29 cellular contexts compared by ENCODE assay signal in genomic region chr2:10471956-10472355, GRCh38. TPM values are rescaled to one million over a fixed set of nuclear protein-coding genes. Genes with fewer than 3 reads are reported as not detected.
DNase-seq lines count a peak whose midpoint lies in the region; ATAC-seq, FAIRE-seq and TF ChIP-seq lines count a peak whose summit lies in the region.
"Had no signal": no experiment of that assay in that cellular context is flagged by ENCODE, and none has a peak within 500 bp of the region (broad histone marks: within the 10 kb centered on the region; RNA-seq: fewer than 3 reads in every experiment).

No MANE protein-coding gene starts in this region.

- H3K27ac Mint-ChIP-seq in GM23338: no peak overlapping the region
- H3K27ac Mint-ChIP-seq: activated CD4-positive, alpha-beta T cell treated with anti-CD3 and anti-CD28 coated beads, Interleukin-2, amount 10 ng/mL, durations not matched to agents 24 days and 14 days; stimulated activated naive CD8-positive, alpha-beta T cell treated with anti-CD3 and anti-CD28 coated beads, Interleukin-15, Interleukin-2, amounts not matched to agents 100 ng/mL and 50 ng/mL, for 24 hours; T-helper 2 cell treated with Interferon-gamma antibody and Interleukin-4, amounts not matched to agents 5 μg/mL and 100 μg/mL, for 36 hours had no signal

- ATAC-seq in A549 (peak; percentile 72 to 75), GM23338 (peak; percentile 46), GM21786 (IDR thresholded peaks at IDR 0.05; ENCODE audit: unreplicated experiment) (no peak), gastroesophageal sphincter (no peak), left cardiac atrium (no peak)
- ATAC-seq: left lobe of liver, psoas muscle had no signal

- H3K9me3 Mint-ChIP-seq in GM23338: no peaks in the 10 kb centered on the region
- H3K9me3 Mint-ChIP-seq: activated CD4-positive, alpha-beta T cell treated with anti-CD3 and anti-CD28 coated beads, Interleukin-2, amount 10 ng/mL, durations not matched to agents 24 days and 14 days; central memory CD8-positive, alpha-beta T cell; stimulated activated naive CD8-positive, alpha-beta T cell treated with anti-CD3 and anti-CD28 coated beads, Interleukin-15, Interleukin-2, amounts not matched to agents 100 ng/mL and 50 ng/mL, for 24 hours; T-helper 2 cell treated with Interferon-gamma antibody and Interleukin-4, amounts not matched to agents 5 μg/mL and 100 μg/mL, for 36 hours had no signal

- H3K4me3 ChIP-seq in A549: no peak overlapping the region
- H3K4me3 ChIP-seq in GM23338: no peak overlapping the region
- H3K4me3 ChIP-seq in SK-N-SH (ENCODE audit: low read depth in 2 of 2, low read length in 1 of 2): no peak overlapping the region
- no peak overlapping the region for H3K4me3 ChIP-seq in kidney epithelial cell (ENCODE audit: low read depth, low read length)
- H3K4me3 ChIP-seq in gastroesophageal sphincter: no peak overlapping the region
- no peak overlapping the region for H3K4me3 ChIP-seq in small intestine (ENCODE audit: low read depth in 1 of 2, low read length in 2 of 2)
- H3K4me3 ChIP-seq: PC-9, psoas muscle, thyroid gland had no signal

- H3K4me1 ChIP-seq in A549 (no peaks in the 10 kb centered on the region), GM23338 (ENCODE audit: insufficient read depth) (no peaks in the 10 kb centered on the region), SK-N-SH (ENCODE audit: control insufficient read depth in 1 of 2, insufficient read depth in 2 of 2, low read depth in 1 of 2, low read length in 1 of 2) (no peaks in the 10 kb centered on the region), gastroesophageal sphincter (no peaks in the 10 kb centered on the region), small intestine (ENCODE audit: control insufficient read depth in 2 of 2, insufficient read depth in 1 of 2, low read depth in 1 of 2, low read length in 1 of 2) (no peaks in the 10 kb centered on the region)
- H3K4me1 ChIP-seq: psoas muscle, thyroid gland had no signal

- H3F3A ChIP-seq in GM23338 (replicated peaks; ENCODE audit: low read depth) (no peaks in the 10 kb centered on the region), SK-N-SH (replicated peaks; ENCODE audit: insufficient read depth) (no peaks in the 10 kb centered on the region)

- H3K9me3 ChIP-seq in A549 (no peaks in the 10 kb centered on the region), SK-N-SH (no peaks in the 10 kb centered on the region), gastroesophageal sphincter (no peaks in the 10 kb centered on the region), small intestine (ENCODE audit: control insufficient read depth, low read depth) (no peaks in the 10 kb centered on the region)
- H3K9me3 ChIP-seq: neutrophil, psoas muscle, thyroid gland had no signal

- DNase-seq in A549 (ENCODE audit: low read depth in 1 of 2, low spot score in 1 of 2) (peak in 1 of 2 experiments; percentile 37), GM23338 (ENCODE audit: low spot score) (peak; percentile 27), SK-N-SH (peak; percentile 30), kidney epithelial cell (ENCODE audit: low read depth) (no peak), left cardiac atrium (no peak), small intestine (no peak)
- DNase-seq: activated CD4-positive, alpha-beta T cell treated with anti-CD3 and anti-CD28 coated beads, Interleukin-2, amount 10 ng/mL, durations not matched to agents 24 days and 14 days; activated T-cell treated with anti-CD3 and anti-CD28 coated beads, Interleukin-2, amount 50 U/mL, for 1 hour; Calu3; EL; hippocampal formation; Kasumi-1; mesenchymal stem cell; MV-4-11; NCI-H1436 treated with DMSO at 0.1 percent for 48 hours; NCI-H510A treated with DMSO at 0.1 percent for 48 hours; NK-92 treated with Interleukin-12 subunit alpha and Interleukin-12 subunit beta, amount 100 ng/mL, for 24 hours; PC-9; psoas muscle; thyroid gland had no signal

- 77% methylated on average over 2 of the region's 2 CpGs for WGBS in A549 (ENCODE audit: missing lambda C conversion rate)
- WGBS in SK-N-SH (ENCODE audit: low lambda C conversion rate): 96% methylated on average over 2 of the region's 2 CpGs
- WGBS in gastroesophageal sphincter (ENCODE audit: low coverage in 1 of 2), 2 donors: 71 to 100% methylated on average over 1 to 2 of the region's 2 CpGs
- 87 to 94% (median 89%) methylated on average over 2 of the region's 2 CpGs for WGBS in small intestine, 3 donors

- intact Hi-C loops in left cardiac atrium (cut with DNase I): no loop called here

- H3K4me3 Mint-ChIP-seq in GM23338: no peak overlapping the region
- H3K4me3 Mint-ChIP-seq: activated CD4-positive, alpha-beta T cell treated with anti-CD3 and anti-CD28 coated beads, Interleukin-2, amount 10 ng/mL, durations not matched to agents 24 days and 14 days; central memory CD8-positive, alpha-beta T cell; stimulated activated naive CD8-positive, alpha-beta T cell treated with anti-CD3 and anti-CD28 coated beads, Interleukin-15, Interleukin-2, amounts not matched to agents 100 ng/mL and 50 ng/mL, for 24 hours; T-helper 2 cell treated with Interferon-gamma antibody and Interleukin-4, amounts not matched to agents 5 μg/mL and 100 μg/mL, for 36 hours had no signal

- POLR2A ChIA-PET in A549 (lab: Yijun Ruan, JAX): interaction anchor here (1.0 kb wide), 1 partner anchor 20 kb away, joined by 5 read pairs; no protein-coding TSS in a partner anchor
- POLR2A ChIA-PET in SK-N-SH (lab: Yijun Ruan, JAX): no interaction called here

- TF ChIP-seq EP300 in A549 (IDR thresholded peaks at IDR 0.05): no peak
- no peak for TF ChIP-seq EP300 in SK-N-SH (IDR thresholded peaks at IDR 0.05; ENCODE audit: borderline replicate concordance in 1 of 2, low read depth in 1 of 2, low read length in 1 of 2)
- TF ChIP-seq EP300 in gastroesophageal sphincter (IDR thresholded peaks at IDR 0.05): no peak

- H3K36me3 ChIP-seq in GM23338 (ENCODE audit: insufficient read depth): no peaks in the 10 kb centered on the region
- H3K36me3 ChIP-seq in SK-N-SH (replicated peaks in 1 of 2; ENCODE audit: control insufficient read depth in 1 of 2, insufficient read depth in 2 of 2, low read length in 1 of 2): no peaks in the 10 kb centered on the region
- no peaks in the 10 kb centered on the region for H3K36me3 ChIP-seq in kidney epithelial cell (ENCODE audit: control insufficient read depth, insufficient read depth, low read length)
- H3K36me3 ChIP-seq in gastroesophageal sphincter: no peaks in the 10 kb centered on the region
- H3K36me3 ChIP-seq in small intestine (ENCODE audit: control insufficient read depth in 2 of 2, insufficient read depth in 2 of 2, low read length in 2 of 2): no peaks in the 10 kb centered on the region
- H3K36me3 ChIP-seq: neutrophil, thyroid gland had no signal

- no peak for FAIRE-seq in A549 (lab: Jason Lieb, UNC)
- no peak for FAIRE-seq in small intestine (lab: Jason Lieb, UNC)

- TF ChIP-seq RAD21 in A549 (conservative IDR thresholded peaks at IDR 0.05 in 1 of 2, IDR thresholded peaks at IDR 0.05 in 1 of 2) (no peak), SK-N-SH (IDR thresholded peaks at IDR 0.05; ENCODE audit: low read length) (no peak)

- CTCF ChIA-PET in A549 (lab: Yijun Ruan, JAX) (interaction anchor here (0.6 to 4.1 kb wide), 12 partner anchors 8 to 188 kb away, joined by 3 to 18 read pairs (median 4); no protein-coding TSS in a partner anchor), SK-N-SH (lab: Yijun Ruan, JAX) (interaction anchor here (1.0 to 1.8 kb wide), 8 partner anchors 10 to 488 kb away, joined by 3 to 5 read pairs (median 3); partner anchors contain the start of gene ODC1)

- H4K20me1 ChIP-seq in GM23338 (replicated peaks; ENCODE audit: insufficient read depth) (no peaks in the 10 kb centered on the region), SK-N-SH (ENCODE audit: insufficient read depth) (no peaks in the 10 kb centered on the region)

- H3K27ac ChIP-seq in A549 (no peak overlapping the region), GM23338 (ENCODE audit: low read depth) (no peak overlapping the region), SK-N-SH (ENCODE audit: low read depth in 2 of 2, low read length in 1 of 2) (no peak overlapping the region), gastroesophageal sphincter (no peak overlapping the region), small intestine (ENCODE audit: low read depth in 1 of 2, low read length in 1 of 2) (no peak overlapping the region)
- H3K27ac ChIP-seq: C4-2B, HL-60, neutrophil, PC-9, psoas muscle, thyroid gland had no signal

- peaks cover 3% of the 10 kb centered on the region for H3K27me3 Mint-ChIP-seq in GM23338 (ENCODE audit: insufficient read depth, low read depth, poor library complexity)
- H3K27me3 Mint-ChIP-seq: stimulated activated naive CD8-positive, alpha-beta T cell treated with anti-CD3 and anti-CD28 coated beads, Interleukin-15, Interleukin-2, amounts not matched to agents 100 ng/mL and 50 ng/mL, for 24 hours had no signal

- H3K9me2 ChIP-seq in GM23338 (ENCODE audit: insufficient read depth) (no peaks in the 10 kb centered on the region), SK-N-SH (no peaks in the 10 kb centered on the region)

- no peaks in the 10 kb centered on the region for H3K36me3 Mint-ChIP-seq in GM23338 (ENCODE audit: low read depth)

- H3K4me2 ChIP-seq in A549: no peak overlapping the region
- H3K4me2 ChIP-seq in GM23338: no peak overlapping the region
- no peak overlapping the region for H3K4me2 ChIP-seq in SK-N-SH
- H3K4me2 ChIP-seq: PC-9 had no signal

- no peak overlapping the region for H3K9ac ChIP-seq in SK-N-SH

- H3K27me3 ChIP-seq in GM23338 (ENCODE audit: insufficient read depth) (no peaks in the 10 kb centered on the region), SK-N-SH (ENCODE audit: insufficient read depth) (no peaks in the 10 kb centered on the region), kidney epithelial cell (ENCODE audit: control insufficient read depth, insufficient read depth, low read length) (peaks cover 2% of the 10 kb centered on the region), gastroesophageal sphincter (no peaks in the 10 kb centered on the region), small intestine (ENCODE audit: control insufficient read depth in 2 of 2, insufficient read depth in 2 of 2, low read length in 2 of 2) (no peaks in the 10 kb centered on the region)
- H3K27me3 ChIP-seq: neutrophil, thyroid gland had no signal

- H3K4me1 Mint-ChIP-seq in GM23338: peaks cover 1% of the 10 kb centered on the region; the same call in 1 of the 3 replicates
- H3K4me1 Mint-ChIP-seq: central memory CD8-positive, alpha-beta T cell had no signal

- no peaks in the 10 kb centered on the region for H3K79me2 ChIP-seq in GM23338 (replicated peaks; ENCODE audit: insufficient read depth)
- no peaks in the 10 kb centered on the region for H3K79me2 ChIP-seq in SK-N-SH (ENCODE audit: insufficient read depth)

- no peak for TF ChIP-seq CTCF in A549 (IDR thresholded peaks at IDR 0.05)
- no peak for TF ChIP-seq CTCF in GM23338 (conservative IDR thresholded peaks at IDR 0.05; ENCODE audit: low read depth in 2 of 2)
- no peak for TF ChIP-seq CTCF in SK-N-SH (IDR thresholded peaks at IDR 0.05)
- peak; percentile 4 for TF ChIP-seq CTCF in kidney epithelial cell (IDR thresholded peaks at IDR 0.05; ENCODE audit: insufficient read depth, low read length, poor library complexity, severe bottlenecking)
- no peak for TF ChIP-seq CTCF in gastroesophageal sphincter (IDR thresholded peaks at IDR 0.05)

- TF ChIP-seq POLR2A in A549 (IDR thresholded peaks at IDR 0.05; ENCODE audit: low read length): no peak
- no peak for TF ChIP-seq POLR2A in gastroesophageal sphincter (IDR thresholded peaks at IDR 0.05)

- H2AFZ ChIP-seq in GM23338 (no peak overlapping the region), SK-N-SH (ENCODE audit: low read depth) (no peak overlapping the region)
- H2AFZ ChIP-seq: PC-9 had no signal

RNA-seq across cellular contexts. Expression of gene ODC1, which starts 23.8 kb away (rescaled TPM):
- polyA plus RNA-seq in A549 (2011; rRNA removed) (198 and 265 TPM in 2 replicates), A549 (2017; fragmentation: RNase III; extraction: RNeasy Plus Mini Kit Qiagen cat#74134 plus additional on column Dnase treatment) (56.3 to 89.5 TPM (median 57.8 TPM) in 3 replicates), GM23338 (2016; fragmentation: Nextera tagmentation; extraction: Ambion mirVana) (23.3 and 24.2 TPM in 2 replicates), SK-N-SH (2012; rRNA removed) (253 and 273 TPM in 2 replicates), small intestine (100 to 1,000 TPM in 1 of 3 donors, 10 to 100 TPM in 2; 12.5 to 109 (median 21.9) TPM)
- 147 and 159 TPM in 2 replicates for polyA plus RNA-seq in A549 (2012; cell fraction: cytosol; rRNA removed)
- polyA plus RNA-seq in A549 (2012; cell fraction: nucleus; rRNA removed): 84.5 and 165 TPM in 2 replicates
- polyA minus RNA-seq in A549 (2011; rRNA and poly(A)+ RNA removed): 110 and 113 TPM in 2 replicates
- 70.3 and 85.5 TPM in 2 replicates for total RNA-seq in GM23338 (2014; rRNA removed; shearing (Covaris generic))
- polyA plus RNA-seq in SK-N-SH (2012; cell fraction: cytosol; rRNA removed): 286 and 365 TPM in 2 replicates
- polyA plus RNA-seq in SK-N-SH (2012; cell fraction: nucleus; rRNA removed): 192 and 200 TPM in 2 replicates
- total RNA-seq in kidney epithelial cell (354 and 394 TPM in 2 replicates), gastroesophageal sphincter (100 to 1,000 TPM; 105 to 199 (median 137) TPM), left cardiac atrium (10 to 100 TPM; 26.7 to 40.5 TPM)

Comparison
In these comparisons a context has a peak if more than half of its experiments do, and no peak if none do; other contexts are left out.
1. ATAC-seq: peak in A549 (2 of 2) and GM23338 (single experiment); none in GM21786 (single experiment), gastroesophageal sphincter (single experiment) and left cardiac atrium (0 of 2).
2. DNase-seq: peak in GM23338 (single experiment) and SK-N-SH (single experiment); none in kidney epithelial cell (single experiment), left cardiac atrium (single experiment) and small intestine (single experiment).